ENCODE assay signal across 8 cellular contexts in the genomic region with DNA sequence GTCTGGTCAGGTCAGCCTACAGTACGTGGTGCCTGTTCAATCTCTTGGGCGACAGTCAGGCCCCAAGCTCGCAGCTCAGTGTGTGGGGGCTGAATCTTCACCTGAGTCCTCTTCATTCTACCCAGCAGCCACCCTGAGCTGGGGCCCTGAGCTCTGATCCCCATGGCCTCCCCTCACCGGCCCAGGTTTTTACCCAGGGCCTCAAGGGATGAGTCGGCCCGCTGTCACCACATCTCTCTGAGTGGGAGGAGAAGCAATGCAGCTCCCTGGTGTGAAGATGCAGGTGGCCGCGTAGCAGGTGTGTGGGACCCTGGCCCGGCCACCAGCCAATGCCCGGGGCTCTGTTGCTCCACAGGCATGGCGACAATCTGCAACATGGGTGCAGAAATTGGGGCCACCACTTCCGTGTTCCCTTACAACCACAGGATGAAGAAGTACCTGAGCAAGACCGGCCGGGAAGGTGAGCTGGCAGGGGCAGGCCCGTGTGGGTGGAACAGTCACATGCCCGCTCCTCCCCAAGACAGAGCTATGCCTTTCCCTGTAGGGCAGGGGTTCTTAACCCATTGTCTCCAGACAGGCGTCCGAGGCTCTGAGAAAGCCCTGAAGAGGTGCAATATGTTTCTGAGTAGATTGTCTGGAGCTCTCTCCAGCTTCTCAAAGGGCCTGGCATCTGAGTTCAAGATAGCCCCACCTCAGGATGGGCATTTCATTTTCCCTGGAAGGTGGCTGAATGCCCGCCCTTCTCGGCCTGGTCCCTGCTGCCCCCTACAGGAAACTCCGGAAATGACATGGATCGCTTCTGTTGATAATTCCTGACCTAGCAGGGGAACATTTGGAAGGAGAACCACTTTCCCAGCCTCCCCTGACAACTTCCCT. TPM values are rescaled to one million over a fixed set of nuclear protein-coding genes. Genes with fewer than 3 reads are reported as not detected.
A peak's percentile ranks its signal among the peaks of the same experiment; 100 is the strongest.
DNase-seq lines count a peak whose midpoint lies in the region; ATAC-seq, FAIRE-seq and TF ChIP-seq lines count a peak whose summit lies in the region.

No MANE protein-coding gene starts in this region.

- no peak overlapping the region for H3K4me3 ChIP-seq in pancreas

- no peaks in the 10 kb centered on the region for H3K9me3 Mint-ChIP-seq in natural killer cell
- no peaks in the 10 kb centered on the region for H3K9me3 Mint-ChIP-seq in natural killer cell treated with Interleukin-12 subunit alpha and Interleukin-12 subunit beta and Interleukin-15 and Interleukin-18, amount 100 ng/mL, for 72 hours
- no peaks in the 10 kb centered on the region for H3K9me3 Mint-ChIP-seq in activated naive CD4-positive, alpha-beta T cell treated with anti-CD3 and anti-CD28 coated beads, Interleukin-2, amount 10 ng/mL, durations not matched to agents 7 days and 5 days

- intact Hi-C loops in natural killer cell (cut with micrococcal nuclease): no loop called here
- intact Hi-C loops in pancreas (cut with DNase I): loop anchor here in 2 of 3 donors (2.0 to 5.0 kb wide), 2 partner anchors 115 kb away; no protein-coding TSS in a partner anchor

- no peaks in the 10 kb centered on the region for H3K9me3 ChIP-seq in pancreas

- H3K27ac Mint-ChIP-seq in natural killer cell: no peak overlapping the region
- H3K27ac Mint-ChIP-seq in natural killer cell treated with Interleukin-12 subunit alpha and Interleukin-12 subunit beta and Interleukin-15 and Interleukin-18, amount 100 ng/mL, for 72 hours: no peak overlapping the region
- H3K27ac Mint-ChIP-seq in activated naive CD4-positive, alpha-beta T cell treated with anti-CD3 and anti-CD28 coated beads, Interleukin-2, amount 10 ng/mL, durations not matched to agents 7 days and 5 days: no peak overlapping the region

- H3K36me3 ChIP-seq in pancreas: peaks cover 0 to 34% (median 5%) of the 10 kb centered on the region in 3 donors

- H3K4me1 Mint-ChIP-seq in natural killer cell: no peaks in the 10 kb centered on the region
- no peaks in the 10 kb centered on the region for H3K4me1 Mint-ChIP-seq in natural killer cell treated with Interleukin-12 subunit alpha and Interleukin-12 subunit beta and Interleukin-15 and Interleukin-18, amount 100 ng/mL, for 72 hours (ENCODE audit: low read depth in 2 of 2)
- no peaks in the 10 kb centered on the region for H3K4me1 Mint-ChIP-seq in activated naive CD4-positive, alpha-beta T cell treated with anti-CD3 and anti-CD28 coated beads, Interleukin-2, amount 10 ng/mL, durations not matched to agents 7 days and 5 days

- peak; percentile 36 for FAIRE-seq in frontal cortex (lab: Jason Lieb, UNC)
- no peak for FAIRE-seq in pancreas (lab: Jason Lieb, UNC)

- 61% methylated on average over 22 of the region's 22 CpGs for WGBS in pancreas, 2 donors

- H3K27ac ChIP-seq in pancreas: no peak overlapping the region

- no peaks in the 10 kb centered on the region for H3K27me3 ChIP-seq in pancreas

- H3K4me1 ChIP-seq in pancreas: no peaks in the 10 kb centered on the region

- no peak for DNase-seq in natural killer cell
- DNase-seq in natural killer cell treated with Interleukin-12 subunit alpha and Interleukin-12 subunit beta and Interleukin-15 and Interleukin-18, amount 100 ng/mL, for 72 hours (ENCODE audit: low spot score): no peak
- peak; percentile 15 for DNase-seq in NCI-H2227 treated with DMSO at 0.1 percent for 48 hours (lab: John Stamatoyannopoulos, UW)
- peak; percentile 54 for DNase-seq in activated naive CD4-positive, alpha-beta T cell treated with anti-CD3 and anti-CD28 coated beads, Interleukin-2, amount 10 ng/mL, durations not matched to agents 7 days and 5 days
- peak; percentile 56 to 81 for DNase-seq in frontal cortex (ENCODE audit: low spot score in 2 of 2)
- DNase-seq in pancreas: peak in 5 of 6 donors; percentile 49 to 88 (median 76)

- H3K27me3 Mint-ChIP-seq in natural killer cell (ENCODE audit: low read depth in 2 of 2): no peaks in the 10 kb centered on the region
- no peaks in the 10 kb centered on the region for H3K27me3 Mint-ChIP-seq in natural killer cell treated with Interleukin-12 subunit alpha and Interleukin-12 subunit beta and Interleukin-15 and Interleukin-18, amount 100 ng/mL, for 72 hours
- H3K27me3 Mint-ChIP-seq in activated naive CD4-positive, alpha-beta T cell treated with anti-CD3 and anti-CD28 coated beads, Interleukin-2, amount 10 ng/mL, durations not matched to agents 7 days and 5 days: no peaks in the 10 kb centered on the region

- H3K4me3 Mint-ChIP-seq in natural killer cell: no peak overlapping the region
- H3K4me3 Mint-ChIP-seq in natural killer cell treated with Interleukin-12 subunit alpha and Interleukin-12 subunit beta and Interleukin-15 and Interleukin-18, amount 100 ng/mL, for 72 hours: no peak overlapping the region
- no peak overlapping the region for H3K4me3 Mint-ChIP-seq in activated naive CD4-positive, alpha-beta T cell treated with anti-CD3 and anti-CD28 coated beads, Interleukin-2, amount 10 ng/mL, durations not matched to agents 7 days and 5 days

- ATAC-seq in natural killer cell (no peak), pancreas (peak; percentile 54 to 89 (median 83)), GM19328 (IDR thresholded peaks at IDR 0.05; ENCODE audit: unreplicated experiment) (no peak), HG03378 (IDR thresholded peaks at IDR 0.05; ENCODE audit: unreplicated experiment) (no peak)
- ATAC-seq in natural killer cell treated with Interleukin-12 subunit alpha and Interleukin-12 subunit beta and Interleukin-15 and Interleukin-18, amount 100 ng/mL, for 72 hours: no peak

- peak; percentile 61 for TF ChIP-seq CTCF in natural killer cell (IDR thresholded peaks at IDR 0.05)
- TF ChIP-seq CTCF in pancreas (IDR thresholded peaks at IDR 0.05): peak; percentile 64 to 77 (median 74)

- CTCF ChIA-PET in activated naive CD4-positive, alpha-beta T cell treated with anti-CD3 and anti-CD28 coated beads, Interleukin-2, amount 10 ng/mL, durations not matched to agents 7 days and 5 days (lab: Charles Lee): interaction anchor here (0.6 to 6.6 kb wide), 13 partner anchors 9 to 280 kb away, joined by 3 to 87 read pairs (median 4); no protein-coding TSS in a partner anchor

- peaks cover 4% of the 10 kb centered on the region for H3K36me3 Mint-ChIP-seq in natural killer cell
- H3K36me3 Mint-ChIP-seq in natural killer cell treated with Interleukin-12 subunit alpha and Interleukin-12 subunit beta and Interleukin-15 and Interleukin-18, amount 100 ng/mL, for 72 hours: peaks cover 4% of the 10 kb centered on the region
- H3K36me3 Mint-ChIP-seq in activated naive CD4-positive, alpha-beta T cell treated with anti-CD3 and anti-CD28 coated beads, Interleukin-2, amount 10 ng/mL, durations not matched to agents 7 days and 5 days: peaks cover 14% of the 10 kb centered on the region

RNA-seq across cellular contexts. Expression of a gene that starts 26.9 kb away (rescaled TPM):
- total RNA-seq in natural killer cell: 10 to 100 TPM; 13.1 to 18.8 (median 16.2) TPM
- 10 to 100 TPM; 42.5 to 84.0 TPM for total RNA-seq in natural killer cell treated with Interleukin-12 subunit alpha and Interleukin-12 subunit beta and Interleukin-15 and Interleukin-18, amount 100 ng/mL, for 72 hours
- 24.1 TPM for total RNA-seq in frontal cortex
- 10 to 100 TPM; 11.0 to 18.9 (median 13.9) TPM for total RNA-seq in pancreas
- polyA plus RNA-seq in pancreas: 10 to 100 TPM; 14.8 to 22.0 TPM

RNA-seq across cellular contexts. Expression of a gene that starts 43.4 kb away (rescaled TPM):
- total RNA-seq in natural killer cell: not detected
- total RNA-seq in natural killer cell treated with Interleukin-12 subunit alpha and Interleukin-12 subunit beta and Interleukin-15 and Interleukin-18, amount 100 ng/mL, for 72 hours: not detected
- 8.6 TPM for total RNA-seq in frontal cortex
- total RNA-seq in pancreas: 10 to 100 TPM in 3 of 6 donors, 1 to 10 TPM in 3; 1.4 to 22.8 (median 11.4) TPM
- 10 to 100 TPM in 1 of 2 donors, 1 to 10 TPM in 1; 8.6 to 50.9 TPM for polyA plus RNA-seq in pancreas

RNA-seq across cellular contexts. Expression of a gene that starts 48.5 kb away (rescaled TPM):
- total RNA-seq in natural killer cell: 10 to 100 TPM; 77.9 to 99.8 (median 89.5) TPM
- 100 to 1,000 TPM; 109 to 113 TPM for total RNA-seq in natural killer cell treated with Interleukin-12 subunit alpha and Interleukin-12 subunit beta and Interleukin-15 and Interleukin-18, amount 100 ng/mL, for 72 hours
- total RNA-seq in frontal cortex: 72.2 TPM
- total RNA-seq in pancreas: 10 to 100 TPM; 34.2 to 53.1 (median 40.8) TPM
- 10 to 100 TPM; 19.2 to 33.2 TPM for polyA plus RNA-seq in pancreas

RNA-seq across cellular contexts. Expression of a gene that starts 48.9 kb away (rescaled TPM):
- total RNA-seq in natural killer cell (10 to 100 TPM; 31.8 to 41.8 (median 37.6) TPM), frontal cortex (53.0 TPM), pancreas (10 to 100 TPM in 5 of 6 donors, 1 to 10 TPM in 1; 8.8 to 18.6 (median 16.2) TPM)
- 10 to 100 TPM; 58.7 to 83.8 TPM for total RNA-seq in natural killer cell treated with Interleukin-12 subunit alpha and Interleukin-12 subunit beta and Interleukin-15 and Interleukin-18, amount 100 ng/mL, for 72 hours
- 10 to 100 TPM; 22.1 to 29.7 TPM for polyA plus RNA-seq in pancreas

Comparison
In these comparisons a context has a peak if more than half of its experiments do, and no peak if none do; other contexts are left out.
1. ATAC-seq: peak in pancreas (4 of 4); none in natural killer cell (0 of 3), natural killer cell treated with Interleukin-12 subunit alpha and Interleukin-12 subunit beta and Interleukin-15 and Interleukin-18, amount 100 ng/mL, for 72 hours (0 of 2), GM19328 (single experiment) and HG03378 (single experiment).
2. DNase-seq: peak in NCI-H2227 treated with DMSO at 0.1 percent for 48 hours (single experiment), activated naive CD4-positive, alpha-beta T cell treated with anti-CD3 and anti-CD28 coated beads, Interleukin-2, amount 10 ng/mL, durations not matched to agents 7 days and 5 days (single experiment), frontal cortex (2 of 2) and pancreas (5 of 6); none in natural killer cell (single experiment) and natural killer cell treated with Interleukin-12 subunit alpha and Interleukin-12 subunit beta and Interleukin-15 and Interleukin-18, amount 100 ng/mL, for 72 hours (single experiment).